ENCODE assay signal across 8 cellular contexts in genomic region chr20:41339957-41340326, GRCh38. TPM values are rescaled to one million over a fixed set of nuclear protein-coding genes. Genes with fewer than 3 reads are reported as not detected.
DNase-seq lines count a peak whose midpoint lies in the region; ATAC-seq and TF ChIP-seq lines count a peak whose summit lies in the region.

No MANE protein-coding gene starts in this region.

- no peaks in the 10 kb centered on the region for H3K9me3 Mint-ChIP-seq in activated CD4-positive, alpha-beta T cell treated with anti-CD3 and anti-CD28 coated beads, Interleukin-2, amount 10 ng/mL, durations not matched to agents 24 days and 14 days

- ATAC-seq in HG03196 (IDR thresholded peaks at IDR 0.05; ENCODE audit: unreplicated experiment) (peak; percentile 75), left colon (peak; percentile 74)

- peak overlapping the region; percentile 43 for H3K27ac Mint-ChIP-seq in activated CD4-positive, alpha-beta T cell treated with anti-CD3 and anti-CD28 coated beads, Interleukin-2, amount 10 ng/mL, durations not matched to agents 24 days and 14 days

- peak; percentile 94 for TF ChIP-seq CTCF in GM12875 (IDR thresholded peaks at IDR 0.05; ENCODE audit: borderline replicate concordance, insufficient read depth, low read depth, low read length)

- H3K36me3 Mint-ChIP-seq in activated CD4-positive, alpha-beta T cell treated with anti-CD3 and anti-CD28 coated beads, Interleukin-2, amount 10 ng/mL, durations not matched to agents 24 days and 14 days (ENCODE audit: low read depth), result no peaks in the 10 kb centered on the region

- peaks cover 10% of the 10 kb centered on the region for H3K4me1 Mint-ChIP-seq in activated CD4-positive, alpha-beta T cell treated with anti-CD3 and anti-CD28 coated beads, Interleukin-2, amount 10 ng/mL, durations not matched to agents 24 days and 14 days

- no peak overlapping the region for H3K4me3 ChIP-seq in GM12875 (ENCODE audit: low read depth, low read length)

- peak overlapping the region; percentile 84 for H3K4me3 Mint-ChIP-seq in activated CD4-positive, alpha-beta T cell treated with anti-CD3 and anti-CD28 coated beads, Interleukin-2, amount 10 ng/mL, durations not matched to agents 24 days and 14 days

- intact Hi-C loops in activated CD4-positive, alpha-beta T cell treated with anti-CD3 and anti-CD28 coated beads, Interleukin-2, amount 10 ng/mL, durations not matched to agents 24 days and 14 days (cut with micrococcal nuclease), result loop anchor here (1.0 to 10.0 kb wide), 7 partner anchors 11 to 372 kb away; partner anchors contain the start of gene ZHX3
- intact Hi-C loops in left colon (cut with DNase I, micrococcal nuclease), result loop anchor here (2.0 to 10.0 kb wide), 3 partner anchors 75 to 167 kb away; no protein-coding TSS in a partner anchor

- H3K27me3 Mint-ChIP-seq in activated CD4-positive, alpha-beta T cell treated with anti-CD3 and anti-CD28 coated beads, Interleukin-2, amount 10 ng/mL, durations not matched to agents 24 days and 14 days, result peaks cover 10% of the 10 kb centered on the region

- peak; percentile 75 for DNase-seq in NCI-H460 (ENCODE audit: extremely low read depth, low read depth)
- peak; percentile 96 for DNase-seq in activated CD4-positive, alpha-beta T cell treated with anti-CD3 and anti-CD28 coated beads, Interleukin-2, amount 10 ng/mL, durations not matched to agents 24 days and 14 days
- peak; percentile 24 for DNase-seq in cortex of kidney (lab: John Stamatoyannopoulos, UW)
- peak; percentile 91 to 94 for DNase-seq in left colon
- DNase-seq in stimulated activated CD4-positive, alpha-beta T cell treated with anti-CD3 and anti-CD28 coated beads, Interleukin-1b, Interleukin-23, amount 100 ng/mL, for 4 hours (ENCODE audit: low read depth in 2 of 2), result peak; percentile 83 to 87
- no peak for DNase-seq in GF-D8 (lab: John Stamatoyannopoulos, UW)

RNA-seq across cellular contexts. Expression of gene LPIN3, which starts 0.7 kb away (rescaled TPM):
- 6.8 and 7.6 TPM in 2 replicates for total RNA-seq in NCI-H460 (2014; rRNA removed; shearing (Covaris generic))
- polyA plus RNA-seq in NCI-H460 (2014; cell fraction: nucleus; rRNA removed), result 116 and 132 TPM in 2 replicates
- 1.2 and 1.6 TPM in 2 replicates for total RNA-seq in activated CD4-positive, alpha-beta T cell treated with anti-CD3 and anti-CD28 coated beads, Interleukin-2, amount 10 ng/mL, durations not matched to agents 24 days and 14 days
- total RNA-seq in left colon, result 10 to 100 TPM; 45.5 to 57.0 TPM

RNA-seq across cellular contexts. Expression of gene ZHX3, which starts 22.4 kb away (rescaled TPM):
- total RNA-seq in NCI-H460 (2014; rRNA removed; shearing (Covaris generic)), result 3.7 and 4.6 TPM in 2 replicates
- 3.3 and 5.2 TPM in 2 replicates for polyA plus RNA-seq in NCI-H460 (2014; cell fraction: nucleus; rRNA removed)
- 11.2 and 11.7 TPM in 2 replicates for total RNA-seq in activated CD4-positive, alpha-beta T cell treated with anti-CD3 and anti-CD28 coated beads, Interleukin-2, amount 10 ng/mL, durations not matched to agents 24 days and 14 days
- total RNA-seq in left colon, result 10 to 100 TPM; 31.7 to 35.3 TPM

RNA-seq across cellular contexts. Expression of gene EMILIN3, which starts 26.7 kb away (rescaled TPM):
- 0.25 and 0.38 TPM in 2 replicates for total RNA-seq in NCI-H460 (2014; rRNA removed; shearing (Covaris generic))
- 0.62 and 1.5 TPM in 2 replicates for polyA plus RNA-seq in NCI-H460 (2014; cell fraction: nucleus; rRNA removed)
- total RNA-seq in activated CD4-positive, alpha-beta T cell treated with anti-CD3 and anti-CD28 coated beads, Interleukin-2, amount 10 ng/mL, durations not matched to agents 24 days and 14 days, result 0.58 and 0.73 TPM in 2 replicates
- under 1 TPM in 1 of 2 donors, not detected in 1; 0.47 TPM for total RNA-seq in left colon
